Comparison of ENCODE assay signal across 19 cellular contexts in the genomic region with DNA sequence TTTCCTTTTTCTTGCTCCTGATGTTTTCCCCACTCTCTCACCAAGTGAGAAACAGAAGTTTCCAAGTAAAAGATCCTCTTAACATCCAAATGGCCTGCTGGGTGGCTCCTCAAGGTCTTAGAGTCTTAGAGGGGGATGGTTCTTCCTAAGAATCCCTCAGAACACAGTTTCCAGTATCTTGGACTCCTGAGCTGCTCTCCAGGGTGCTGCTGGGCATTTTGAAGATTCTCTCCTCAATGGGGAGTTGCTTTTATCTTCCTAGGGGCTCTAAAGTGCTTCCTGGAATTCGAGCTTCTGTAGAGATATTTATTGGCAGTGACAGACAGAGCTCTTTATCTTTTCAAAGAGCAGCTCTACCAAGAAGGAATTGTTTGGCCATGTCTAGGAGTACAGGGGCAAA.
"Had no signal": no experiment of that assay in that cellular context is flagged by ENCODE, and none has a peak within 500 bp of the region (broad histone marks: within the 10 kb centered on the region; RNA-seq: fewer than 3 reads in every experiment).

No MANE protein-coding gene starts in this region.

- H3K4me3 ChIP-seq: colonic mucosa, gastroesophageal sphincter, heart left ventricle, left lung, right atrium auricular region, tibial nerve had no signal

- H3K9me3 Mint-ChIP-seq: activated naive CD8-positive, alpha-beta T cell treated with anti-CD3 and anti-CD28 coated beads for 36 hours; activated T-helper 17 cell treated with anti-CD3 and anti-CD28 coated beads, Interleukin-2, amount 50 U/mL, for 72 hours; central memory CD8-positive, alpha-beta T cell; stimulated activated naive CD8-positive, alpha-beta T cell treated with anti-CD3 and anti-CD28 coated beads, Interleukin-15, Interleukin-2, amounts not matched to agents 100 ng/mL and 50 ng/mL, for 24 hours; T-helper 2 cell treated with Interferon-gamma antibody and Interleukin-4, amounts not matched to agents 5 μg/mL and 100 μg/mL, for 36 hours had no signal

- H3K4me3 Mint-ChIP-seq: activated CD4-positive, alpha-beta T cell treated with anti-CD3 and anti-CD28 coated beads for 36 hours; activated naive CD8-positive, alpha-beta T cell treated with anti-CD3 and anti-CD28 coated beads for 36 hours; activated T-helper 17 cell treated with anti-CD3 and anti-CD28 coated beads, Interleukin-2, amount 50 U/mL, for 72 hours; central memory CD8-positive, alpha-beta T cell; stimulated activated naive CD8-positive, alpha-beta T cell treated with anti-CD3 and anti-CD28 coated beads, Interleukin-15, Interleukin-2, amounts not matched to agents 100 ng/mL and 50 ng/mL, for 24 hours; T-helper 2 cell treated with Interferon-gamma antibody and Interleukin-4, amounts not matched to agents 5 μg/mL and 100 μg/mL, for 36 hours had no signal

- H3K4me1 ChIP-seq: colonic mucosa, gastroesophageal sphincter, heart left ventricle, left lung, right atrium auricular region, tibial nerve had no signal

- DNase-seq: activated CD4-positive, alpha-beta T cell treated with anti-CD3 and anti-CD28 coated beads for 36 hours; activated CD4-positive, alpha-beta T cell treated with anti-CD3 and anti-CD28 coated beads, Interleukin-2, amount 50 U/mL, for 48 hours; activated naive CD4-positive, alpha-beta T cell; activated naive CD8-positive, alpha-beta T cell treated with anti-CD3 and anti-CD28 coated beads for 36 hours; activated T-cell treated with anti-CD3 and anti-CD28 coated beads, Interleukin-2, amount 50 U/mL, for 1 hour; colonic mucosa; heart left ventricle; kidney; left lung; midbrain; stimulated activated CD4-positive, alpha-beta T cell treated with anti-CD3 and anti-CD28 coated beads, Interleukin-2, amount 100 ng/mL, for 24 hours had no signal

- H3K27ac ChIP-seq: colonic mucosa, gastroesophageal sphincter, heart left ventricle, left lung, right atrium auricular region, tibial nerve had no signal

- H3K4me1 Mint-ChIP-seq: activated CD4-positive, alpha-beta T cell treated with anti-CD3 and anti-CD28 coated beads for 36 hours; activated naive CD8-positive, alpha-beta T cell treated with anti-CD3 and anti-CD28 coated beads for 36 hours; activated T-helper 17 cell treated with anti-CD3 and anti-CD28 coated beads, Interleukin-2, amount 50 U/mL, for 72 hours; central memory CD8-positive, alpha-beta T cell had no signal

- H3K9me3 ChIP-seq: colonic mucosa, left lung, right atrium auricular region had no signal

- H3K27me3 ChIP-seq: colonic mucosa, gastroesophageal sphincter, heart left ventricle, left lung, right atrium auricular region, tibial nerve had no signal

- H3K27ac Mint-ChIP-seq: activated CD4-positive, alpha-beta T cell treated with anti-CD3 and anti-CD28 coated beads for 36 hours; activated naive CD8-positive, alpha-beta T cell treated with anti-CD3 and anti-CD28 coated beads for 36 hours; activated T-helper 17 cell treated with anti-CD3 and anti-CD28 coated beads, Interleukin-2, amount 50 U/mL, for 72 hours; progenitor cell of endocrine pancreas; stimulated activated naive CD8-positive, alpha-beta T cell treated with anti-CD3 and anti-CD28 coated beads, Interleukin-15, Interleukin-2, amounts not matched to agents 100 ng/mL and 50 ng/mL, for 24 hours; T-helper 2 cell treated with Interferon-gamma antibody and Interleukin-4, amounts not matched to agents 5 μg/mL and 100 μg/mL, for 36 hours had no signal

- H3K36me3 ChIP-seq: colonic mucosa, gastroesophageal sphincter, heart left ventricle, left lung, right atrium auricular region, tibial nerve had no signal

- H3K27me3 Mint-ChIP-seq: activated T-helper 17 cell treated with anti-CD3 and anti-CD28 coated beads, Interleukin-2, amount 50 U/mL, for 72 hours; central memory CD8-positive, alpha-beta T cell; stimulated activated naive CD8-positive, alpha-beta T cell treated with anti-CD3 and anti-CD28 coated beads, Interleukin-15, Interleukin-2, amounts not matched to agents 100 ng/mL and 50 ng/mL, for 24 hours had no signal

- H3K36me3 Mint-ChIP-seq: activated naive CD8-positive, alpha-beta T cell treated with anti-CD3 and anti-CD28 coated beads for 36 hours had no signal
